In the genomic region with DNA sequence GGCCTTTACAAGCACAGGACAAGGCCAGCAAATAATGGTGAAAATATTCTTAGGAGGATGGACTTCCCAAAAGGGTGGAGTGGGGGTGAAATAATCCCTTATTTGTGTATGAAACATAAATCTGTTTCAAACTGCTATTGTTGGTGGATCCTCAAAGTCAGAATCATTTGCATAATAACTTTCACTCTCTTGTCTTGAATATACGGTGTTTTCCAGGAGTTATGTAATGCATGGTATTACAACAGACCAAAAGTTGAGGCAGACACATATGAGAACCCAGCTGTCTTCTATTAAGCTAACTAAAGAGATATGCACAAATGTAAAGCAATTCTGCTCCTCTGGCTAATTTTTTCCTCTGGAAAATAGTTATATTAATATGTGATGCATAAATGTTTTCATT, we compare ENCODE assay signal across 12 cellular contexts. TPM values are rescaled to one million over a fixed set of nuclear protein-coding genes. Genes with fewer than 3 reads are reported as not detected.
DNase-seq lines count a peak whose midpoint lies in the region; ATAC-seq and TF ChIP-seq lines count a peak whose summit lies in the region.
"Had no signal": no experiment of that assay in that cellular context is flagged by ENCODE, and none has a peak within 500 bp of the region (broad histone marks: within the 10 kb centered on the region; RNA-seq: fewer than 3 reads in every experiment).

No MANE protein-coding gene starts in this region.

- H3F3A ChIP-seq in GM23248 (ENCODE audit: insufficient read depth), result no peaks in the 10 kb centered on the region

- H2AFZ ChIP-seq in GM23248, result no peak overlapping the region
- H2AFZ ChIP-seq in mesenchymal stem cell (ENCODE audit: low read depth, low read length), result no peak overlapping the region

- no peaks in the 10 kb centered on the region for H3K36me3 ChIP-seq in GM23248 (ENCODE audit: low read depth)
- no peaks in the 10 kb centered on the region for H3K36me3 ChIP-seq in mesenchymal stem cell (ENCODE audit: control insufficient read depth in 1 of 2, insufficient read depth in 2 of 2, low read depth in 1 of 2, low read length in 2 of 2)
- H3K36me3 ChIP-seq in sigmoid colon, result no peaks in the 10 kb centered on the region

- H2AK5ac ChIP-seq in mesenchymal stem cell (ENCODE audit: low read length, severe bottlenecking), result no peak overlapping the region

- in situ Hi-C loops in GM23248 (cut with MboI), result no loop called here

- no peaks in the 10 kb centered on the region for H4K20me1 ChIP-seq in GM23248 (ENCODE audit: insufficient read depth)

- no peak for TF ChIP-seq POLR2A in sigmoid colon (IDR thresholded peaks at IDR 0.05)

- no peak overlapping the region for H2BK120ac ChIP-seq in mesenchymal stem cell (ENCODE audit: low read depth, low read length)

- peak; percentile 70 for ATAC-seq in HG03521 (IDR thresholded peaks at IDR 0.05; ENCODE audit: unreplicated experiment)

- peaks cover 4% of the 10 kb centered on the region; the same call in 1 of the 2 replicates for H3K27me3 ChIP-seq in GM23248 (replicated peaks; ENCODE audit: insufficient read depth)
- peaks cover 0 to 3% of the 10 kb centered on the region in 2 experiments for H3K27me3 ChIP-seq in mesenchymal stem cell (ENCODE audit: control insufficient read depth in 1 of 2, insufficient read depth in 1 of 2, low read length in 2 of 2)
- H3K27me3 ChIP-seq in sigmoid colon, result no peaks in the 10 kb centered on the region
- H3K27me3 ChIP-seq: testis had no signal

- H3K4ac ChIP-seq in mesenchymal stem cell (ENCODE audit: low read depth in 1 of 2, low read length in 2 of 2), result no peak overlapping the region

- no peak overlapping the region for H3K18ac ChIP-seq in mesenchymal stem cell (ENCODE audit: low read depth in 1 of 2, low read length in 2 of 2)

- no peak overlapping the region for H3K14ac ChIP-seq in mesenchymal stem cell (ENCODE audit: low read length in 2 of 2)

- no peak for TF ChIP-seq EP300 in sigmoid colon (IDR thresholded peaks at IDR 0.05)

- H2BK15ac ChIP-seq in mesenchymal stem cell (ENCODE audit: low read depth, poor library complexity, severe bottlenecking), result no peak overlapping the region

- H3K27ac ChIP-seq in GM23248, result no peak overlapping the region
- no peak overlapping the region for H3K27ac ChIP-seq in mesenchymal stem cell (ENCODE audit: low read length, poor library complexity, severe bottlenecking)
- H3K27ac ChIP-seq in sigmoid colon, result no peak overlapping the region
- H3K27ac ChIP-seq: testis had no signal

- no peak overlapping the region for H3K9ac ChIP-seq in GM23248
- H3K9ac ChIP-seq in mesenchymal stem cell (ENCODE audit: low read length), result no peak overlapping the region

- 0 to 11% methylated on average over 1 of the region's 1 CpG for WGBS in GM23248 (ENCODE audit: low coverage in 1 of 2, low lambda C conversion rate in 2 of 2, missing lambda C conversion rate in 2 of 2), 2 experiments
- 83% methylated on average over 1 of the region's 1 CpG for WGBS in mesenchymal stem cell
- 50 to 60% methylated on average over 1 of the region's 1 CpG for WGBS in sigmoid colon, 2 donors

- no peak overlapping the region for H4K91ac ChIP-seq in mesenchymal stem cell (ENCODE audit: low read length)

- no peaks in the 10 kb centered on the region for H3K79me2 ChIP-seq in GM23248 (ENCODE audit: insufficient read depth)

- intact Hi-C loops in sigmoid colon (cut with DNase I), result no loop called here

- H3K9me2 ChIP-seq in GM23248 (ENCODE audit: insufficient read depth), result no peaks in the 10 kb centered on the region

- H3K79me1 ChIP-seq in mesenchymal stem cell (replicated peaks; ENCODE audit: low read length, poor library complexity, severe bottlenecking), result no peaks in the 10 kb centered on the region

- H3K4me2 ChIP-seq in GM23248 (ENCODE audit: unreplicated experiment) (no peak overlapping the region), mesenchymal stem cell (ENCODE audit: low read length, poor library complexity, severe bottlenecking) (no peak overlapping the region)

- H4K8ac ChIP-seq in mesenchymal stem cell (ENCODE audit: low read length), result no peak overlapping the region

- no peak overlapping the region for H2BK12ac ChIP-seq in mesenchymal stem cell (ENCODE audit: low read length in 2 of 2)

- H3K4me1 ChIP-seq in GM23248 (ENCODE audit: insufficient read depth) (no peaks in the 10 kb centered on the region), mesenchymal stem cell (ENCODE audit: control insufficient read depth, insufficient read depth, low read depth, low read length) (no peaks in the 10 kb centered on the region), sigmoid colon (no peaks in the 10 kb centered on the region)
- H3K4me1 ChIP-seq: testis had no signal

- H3K9me3 ChIP-seq in GM23248 (ENCODE audit: low read depth), result no peaks in the 10 kb centered on the region
- H3K9me3 ChIP-seq in mesenchymal stem cell (ENCODE audit: control insufficient read depth, low read length), result no peaks in the 10 kb centered on the region
- no peaks in the 10 kb centered on the region for H3K9me3 ChIP-seq in sigmoid colon
- H3K9me3 ChIP-seq: testis had no signal

- H2BK5ac ChIP-seq in mesenchymal stem cell (ENCODE audit: low read depth, low read length, poor library complexity, severe bottlenecking), result no peak overlapping the region

- H3K4me3 ChIP-seq in GM23248 (no peak overlapping the region), mesenchymal stem cell (ENCODE audit: insufficient read depth in 1 of 2, low read depth in 1 of 2, low read length in 2 of 2) (no peak overlapping the region), sigmoid colon (no peak overlapping the region)
- H3K4me3 ChIP-seq: testis had no signal

- DNase-seq in SIG-M5 treated with dmso at 0.1 percent for 504 hours (lab: John Stamatoyannopoulos, UW; ENCODE audit: unreplicated experiment), result peak; percentile 25
- DNase-seq in SIG-M5 (lab: John Stamatoyannopoulos, UW), result no peak
- DNase-seq in GM23248, result peak; percentile 21
- peak; percentile 38 for DNase-seq in mesenchymal stem cell
- DNase-seq in sigmoid colon, result no peak
- DNase-seq in central memory CD4-positive, alpha-beta T cell, result no peak
- DNase-seq in NCI-H2081 treated with DMSO at 0.1 percent for 48 hours (lab: John Stamatoyannopoulos, UW), result no peak
- DNase-seq: aorta; stimulated activated CD4-positive, alpha-beta T cell treated with anti-CD3 and anti-CD28 coated beads, Interleukin-15, amount 100 ng/mL, for 24 hours; testis had no signal

- no peak for TF ChIP-seq CTCF in sigmoid colon (IDR thresholded peaks at IDR 0.05)

- H3K23ac ChIP-seq in mesenchymal stem cell (ENCODE audit: low read length in 2 of 2), result no peak overlapping the region

RNA-seq across cellular contexts. Expression of gene PRTG, which starts 57.7 kb away (rescaled TPM):
- total RNA-seq in GM23248 (2014; rRNA removed; shearing (Covaris generic)), result under 0.01 TPM in 1 of 2 replicates, not detected in the other
- polyA plus RNA-seq in GM23248 (2016; fragmentation: Nextera tagmentation; extraction: Ambion mirVana) (not detected in 2 replicates), sigmoid colon (under 1 TPM in 1 of 3 donors, not detected in 2; 0.42 TPM)
- polyA plus RNA-seq in mesenchymal stem cell (2013, experiment 1 of 2), result 6.8 TPM
- polyA plus RNA-seq in mesenchymal stem cell (2013, experiment 2 of 2), result 6.4 TPM
- 1 to 10 TPM; 1.3 to 5.3 (median 2.2) TPM for total RNA-seq in sigmoid colon
- polyA plus RNA-seq: IgD-negative memory B cell had no signal

Comparison
In these comparisons a context has a peak if more than half of its experiments do, and no peak if none do; other contexts are left out.
1. DNase-seq: peak in SIG-M5 treated with dmso at 0.1 percent for 504 hours (single experiment), GM23248 (single experiment) and mesenchymal stem cell (single experiment); none in SIG-M5 (single experiment), sigmoid colon (single experiment), central memory CD4-positive, alpha-beta T cell (single experiment) and NCI-H2081 treated with DMSO at 0.1 percent for 48 hours (single experiment).